28 cellular contexts compared by ENCODE assay signal in the genomic region with DNA sequence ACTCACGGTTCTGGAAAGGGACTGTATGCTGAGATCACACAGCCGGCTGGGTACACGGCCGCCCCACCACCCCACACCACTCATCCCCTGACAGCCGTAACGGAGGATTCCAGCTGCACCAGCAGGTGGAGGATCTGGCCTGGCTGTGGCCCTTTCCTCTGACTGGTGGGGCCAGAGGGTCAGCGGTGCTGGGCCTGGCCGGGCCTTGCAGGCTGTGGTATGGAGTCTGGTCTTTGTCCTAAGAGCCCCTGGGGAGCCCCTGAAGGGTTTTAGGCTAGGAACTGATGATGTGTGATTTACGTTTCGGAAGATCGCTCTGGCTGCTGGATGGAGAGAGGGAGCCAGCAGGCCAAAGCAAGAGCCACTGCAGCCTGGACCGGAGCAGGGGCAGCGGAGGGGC. TPM values are rescaled to one million over a fixed set of nuclear protein-coding genes. Genes with fewer than 3 reads are reported as not detected.
A peak's percentile ranks its signal among the peaks of the same experiment; 100 is the strongest.
DNase-seq lines count a peak whose midpoint lies in the region; ATAC-seq, FAIRE-seq and TF ChIP-seq lines count a peak whose summit lies in the region.
"Had no signal": no experiment of that assay in that cellular context is flagged by ENCODE, and none has a peak within 500 bp of the region (broad histone marks: within the 10 kb centered on the region; RNA-seq: fewer than 3 reads in every experiment).

No MANE protein-coding gene starts in this region.

- 90% methylated on average over 12 of the region's 13 CpGs for WGBS in K562 (ENCODE audit: insufficient coverage, low coverage, missing lambda C conversion rate)

- peak overlapping the region in 1 of 2 experiments; percentile 49; a peak in 1 of 4 replicates for H3K9ac ChIP-seq in K562 (ENCODE audit: insufficient read depth in 1 of 2, low read depth in 2 of 2, low read length in 2 of 2)

- H3K4me3 Mint-ChIP-seq in activated naive CD8-positive, alpha-beta T cell = no peak overlapping the region
- H3K4me3 Mint-ChIP-seq in activated naive CD8-positive, alpha-beta T cell treated with anti-CD3 and anti-CD28 coated beads, Interleukin-2, amount 50 U/mL, for 24 hours = no peak overlapping the region
- peak overlapping the region; percentile 62 for H3K4me3 Mint-ChIP-seq in natural killer cell
- H3K4me3 Mint-ChIP-seq: IgD-negative memory B cell, memory B cell had no signal

- no TSS peak for BruUV-seq in K562 (replicated peaks; lab: Mats Ljungman, UMichigan)

- peak overlapping the region; percentile 81 for H3K27ac Mint-ChIP-seq in activated naive CD8-positive, alpha-beta T cell
- H3K27ac Mint-ChIP-seq in activated naive CD8-positive, alpha-beta T cell treated with anti-CD3 and anti-CD28 coated beads, Interleukin-2, amount 50 U/mL, for 24 hours = no peak overlapping the region
- H3K27ac Mint-ChIP-seq in natural killer cell = peak overlapping the region; percentile 80 to 93
- H3K27ac Mint-ChIP-seq: IgD-negative memory B cell, memory B cell had no signal

- peaks cover 8% of the 10 kb centered on the region for H4K20me1 ChIP-seq in K562 (replicated peaks; ENCODE audit: control insufficient read depth, insufficient read depth, low read length)

- in situ Hi-C loops in K562 (cut with MboI) (no loop called here), gastrocnemius medialis (cut with MboI; ENCODE audit: low sequenced_read_pairs in 4 of 4) (no loop called here)

- peaks cover 17 to 49% of the 10 kb centered on the region in 2 experiments for H3K4me1 ChIP-seq in K562 (replicated peaks in 1 of 2; ENCODE audit: control insufficient read depth in 2 of 2, insufficient read depth in 2 of 2, low read length in 2 of 2)
- no peaks in the 10 kb centered on the region for H3K4me1 ChIP-seq in gastrocnemius medialis
- H3K4me1 ChIP-seq: foreskin keratinocyte, prostate gland had no signal

- H3K9me3 Mint-ChIP-seq in activated naive CD8-positive, alpha-beta T cell (ENCODE audit: low read depth) = no peaks in the 10 kb centered on the region
- no peaks in the 10 kb centered on the region for H3K9me3 Mint-ChIP-seq in activated naive CD8-positive, alpha-beta T cell treated with anti-CD3 and anti-CD28 coated beads, Interleukin-2, amount 50 U/mL, for 24 hours
- no peaks in the 10 kb centered on the region for H3K9me3 Mint-ChIP-seq in natural killer cell
- H3K9me3 Mint-ChIP-seq: IgD-negative memory B cell, memory B cell had no signal

- no peak for ATAC-seq in activated naive CD8-positive, alpha-beta T cell treated with anti-CD3 and anti-CD28 coated beads, Interleukin-2, amount 50 U/mL, for 24 hours
- ATAC-seq in K562 = no peak
- no peak for ATAC-seq in natural killer cell
- ATAC-seq in gastrocnemius medialis = no peak
- ATAC-seq: A549, foreskin keratinocyte, PC-3 had no signal

- intact Hi-C loops in K562 (cut with micrococcal nuclease) = no loop called here
- intact Hi-C loops in natural killer cell (cut with micrococcal nuclease) = no loop called here
- intact Hi-C loops in gastrocnemius medialis (cut with DNase I; ENCODE audit: low total_unique reads) = no loop called here

- no peak for FAIRE-seq in K562 (lab: Jason Lieb, UNC)
- FAIRE-seq: A549, D721Med, GM18507 had no signal

- no peak for DNase-seq in activated naive CD8-positive, alpha-beta T cell treated with anti-CD3 and anti-CD28 coated beads, Interleukin-2, amount 50 U/mL, for 24 hours
- DNase-seq in K562 (ENCODE audit: extremely low read depth in 1 of 4, low spot score in 3 of 4) (no peak), natural killer cell (no peak), GM03348 (ENCODE audit: low spot score) (no peak), activated gamma-delta T cell (lab: John Stamatoyannopoulos, UW) (no peak), gastrocnemius medialis (no peak), amniotic stem cell (lab: John Stamatoyannopoulos, UW) (no peak)
- DNase-seq: activated CD4-positive, alpha-beta T cell treated with anti-CD3 and anti-CD28 coated beads for 48 hours; activated CD8-positive, alpha-beta memory T cell treated with anti-CD3 and anti-CD28 coated beads, Interleukin-2, amount 50 U/mL, for 48 hours; activated effector memory CD4-positive, alpha-beta T cell treated with anti-CD3 and anti-CD28 coated beads, Interleukin-2, amount 50 U/mL, for 16 hours; central memory CD4-positive, alpha-beta T cell; EL; foreskin keratinocyte; kidney glomerular epithelial cell; NCI-H146; NCI-H2227 treated with DMSO at 0.1 percent for 48 hours; NCI-H82; PC-3; SIG-M5; stimulated activated CD4-positive, alpha-beta T cell treated with anti-CD3 and anti-CD28 coated beads, Interleukin-4, amount 100 ng/mL, for 24 hours had no signal

- H3K36me3 ChIP-seq in K562 (ENCODE audit: control insufficient read depth, insufficient read depth, low read length) = peaks cover 46% of the 10 kb centered on the region; the same call in 2 of the 3 replicates
- H3K36me3 ChIP-seq in gastrocnemius medialis = no peaks in the 10 kb centered on the region
- H3K36me3 ChIP-seq: prostate gland had no signal

- H3K9me3 ChIP-seq in K562 (replicated peaks; ENCODE audit: control insufficient read depth, insufficient read depth, low read depth, low read length) (no peaks in the 10 kb centered on the region), gastrocnemius medialis (no peaks in the 10 kb centered on the region)
- H3K9me3 ChIP-seq: A549, prostate gland had no signal

- no peak for TF ChIP-seq CTCF in K562 (IDR thresholded peaks at IDR 0.05 in 2 of 3, conservative IDR thresholded peaks at IDR 0.05 in 1 of 3; ENCODE audit: insufficient read depth in 2 of 3, low read depth in 1 of 3, low read length in 3 of 3)
- no peak for TF ChIP-seq CTCF in natural killer cell (IDR thresholded peaks at IDR 0.05)
- no peak for TF ChIP-seq CTCF in gastrocnemius medialis (IDR thresholded peaks at IDR 0.05 in 4 of 5, conservative IDR thresholded peaks at IDR 0.05 in 1 of 5)

- TF ChIP-seq RAD21 in K562 (CRISPR knock-in tag; conservative IDR thresholded peaks at IDR 0.05 in 1 of 2, IDR thresholded peaks at IDR 0.05 in 1 of 2) = no peak

- H3K27me3 ChIP-seq in K562 (ENCODE audit: control insufficient read depth in 2 of 2, insufficient read depth in 2 of 2, low read length in 2 of 2) = no peaks in the 10 kb centered on the region
- no peaks in the 10 kb centered on the region for H3K27me3 ChIP-seq in gastrocnemius medialis

- peaks cover 90% of the 10 kb centered on the region for H3K79me2 ChIP-seq in K562 (ENCODE audit: control insufficient read depth, insufficient read depth, low read length)

- H3K4me3 ChIP-seq in K562 (no peak overlapping the region), gastrocnemius medialis (no peak overlapping the region)
- H3K4me3 ChIP-seq: A549, prostate gland had no signal

- no peaks in the 10 kb centered on the region for H3K9me1 ChIP-seq in K562 (ENCODE audit: control insufficient read depth, insufficient read depth, low read length)

- CTCF ChIA-PET in K562 (lab: Yijun Ruan, JAX; ENCODE audit: low intra/inter-chr PET ratio) = no interaction called here

- no peaks in the 10 kb centered on the region for H3K27me3 Mint-ChIP-seq in activated naive CD8-positive, alpha-beta T cell
- no peaks in the 10 kb centered on the region for H3K27me3 Mint-ChIP-seq in activated naive CD8-positive, alpha-beta T cell treated with anti-CD3 and anti-CD28 coated beads, Interleukin-2, amount 50 U/mL, for 24 hours
- H3K27me3 Mint-ChIP-seq in natural killer cell (ENCODE audit: low read depth in 2 of 2) = no peaks in the 10 kb centered on the region
- H3K27me3 Mint-ChIP-seq: IgD-negative memory B cell, memory B cell had no signal

- POLR2A ChIA-PET in K562 (lab: Yijun Ruan, JAX) = interaction anchor here (1.0 kb wide), 1 partner anchor 9 kb away, joined by 4 read pairs; no protein-coding TSS in a partner anchor

- H3K27ac ChIP-seq in K562 (ENCODE audit: extremely low read depth, low read depth, low read length) (no peak overlapping the region), gastrocnemius medialis (no peak overlapping the region)
- H3K27ac ChIP-seq: A549, foreskin keratinocyte, HL-60, prostate gland had no signal

- no peaks in the 10 kb centered on the region for H3K36me3 Mint-ChIP-seq in activated naive CD8-positive, alpha-beta T cell
- H3K36me3 Mint-ChIP-seq in activated naive CD8-positive, alpha-beta T cell treated with anti-CD3 and anti-CD28 coated beads, Interleukin-2, amount 50 U/mL, for 24 hours (ENCODE audit: low read depth) = no peaks in the 10 kb centered on the region
- H3K36me3 Mint-ChIP-seq in natural killer cell = no peaks in the 10 kb centered on the region
- H3K36me3 Mint-ChIP-seq: IgD-negative memory B cell had no signal

- no peak overlapping the region for H2AFZ ChIP-seq in K562 (ENCODE audit: low read depth, low read length)

- peaks cover 70% of the 10 kb centered on the region for H3K4me1 Mint-ChIP-seq in activated naive CD8-positive, alpha-beta T cell (ENCODE audit: low read depth)
- H3K4me1 Mint-ChIP-seq in activated naive CD8-positive, alpha-beta T cell treated with anti-CD3 and anti-CD28 coated beads, Interleukin-2, amount 50 U/mL, for 24 hours = peaks cover 58% of the 10 kb centered on the region
- peaks cover 77 to 83% of the 10 kb centered on the region in 2 donors for H3K4me1 Mint-ChIP-seq in natural killer cell

- no peak overlapping the region for H3K4me2 ChIP-seq in K562 (ENCODE audit: insufficient read depth, low read length)
- H3K4me2 ChIP-seq: A549 had no signal

- no peak for TF ChIP-seq POLR2A in K562 (conservative IDR thresholded peaks at IDR 0.05)
- TF ChIP-seq POLR2A in gastrocnemius medialis (IDR thresholded peaks at IDR 0.05) = no peak

- no peak for TF ChIP-seq EP300 in K562 (IDR thresholded peaks at IDR 0.05; ENCODE audit: low read length)

TF ChIP-seq in K562, 482 proteins besides CTCF, POLR2A, EP300 and RAD21 (continues in another document):
- TF ChIP-seq COPS2 (conservative IDR thresholded peaks at IDR 0.05) = no peak

RNA-seq across cellular contexts. Expression of a gene that starts 26.6 kb away (rescaled TPM):
- total RNA-seq in K562 (2011; cell fraction: chromatin; rRNA removed; ENCODE audit: low replicate concordance) = 83.7 and 101 TPM in 2 replicates
- total RNA-seq in K562 (2011; cell fraction: nucleolus; rRNA removed) = 37.2 and 38.4 TPM in 2 replicates
- 54.0 and 63.1 TPM in 2 replicates for total RNA-seq in K562 (2011; cell fraction: nucleoplasm; rRNA removed)
- total RNA-seq in K562 (2014; rRNA removed) = 14.8 and 17.9 TPM in 2 replicates
- 9.7 and 10.6 TPM in 2 replicates for total RNA-seq in K562 (2014; rRNA removed; fragmentation: Illumina TruSeq; extraction: Trizol)
- 13.8 and 14.1 TPM in 2 replicates for total RNA-seq in K562 (2015; rRNA removed; fragmentation: Illumina TruSeq; extraction: Trizol)
- total RNA-seq in K562 (2021) = 33.2 and 36.2 TPM in 2 replicates
- polyA plus RNA-seq in K562 (2011; rRNA removed) = 11.6 and 15.4 TPM in 2 replicates
- polyA plus RNA-seq in K562 (2011; cell fraction: cytosol; rRNA removed) = 9.9 and 14.8 TPM in 2 replicates
- 42.8 and 74.6 TPM in 2 replicates for polyA plus RNA-seq in K562 (2011; cell fraction: nucleus; rRNA removed)
- polyA plus RNA-seq in K562 (2012) = 15.9 and 17.9 TPM in 2 replicates
- polyA plus RNA-seq in K562 (2014; fragmentation: Illumina TruSeq; extraction: Trizol) = 14.8 and 16.0 TPM in 2 replicates
- 1 to 10 TPM; 5.1 to 6.6 TPM for polyA plus RNA-seq in K562 (2014; fragmentation: Nextera tagmentation; extraction: Ambion mirVana)
- polyA plus RNA-seq in K562 (2014; rRNA removed) = 13.6 and 15.9 TPM in 2 replicates
- 10.1 and 11.5 TPM in 2 replicates for polyA minus RNA-seq in K562 (2011; rRNA and poly(A)+ RNA removed)
- polyA minus RNA-seq in K562 (2011; cell fraction: cytosol; rRNA and poly(A)+ RNA removed) = 15.5 and 25.2 TPM in 2 replicates
- 17.2 and 19.1 TPM in 2 replicates for polyA minus RNA-seq in K562 (2011; cell fraction: nucleus; rRNA and poly(A)+ RNA removed)
- 100 to 1,000 TPM; 101 to 136 (median 114) TPM for total RNA-seq in natural killer cell
- total RNA-seq in gastrocnemius medialis = 1 to 10 TPM; 1.4 to 1.9 (median 1.7) TPM
